Comparison of ENCODE assay signal across 9 cellular contexts in the genomic region with DNA sequence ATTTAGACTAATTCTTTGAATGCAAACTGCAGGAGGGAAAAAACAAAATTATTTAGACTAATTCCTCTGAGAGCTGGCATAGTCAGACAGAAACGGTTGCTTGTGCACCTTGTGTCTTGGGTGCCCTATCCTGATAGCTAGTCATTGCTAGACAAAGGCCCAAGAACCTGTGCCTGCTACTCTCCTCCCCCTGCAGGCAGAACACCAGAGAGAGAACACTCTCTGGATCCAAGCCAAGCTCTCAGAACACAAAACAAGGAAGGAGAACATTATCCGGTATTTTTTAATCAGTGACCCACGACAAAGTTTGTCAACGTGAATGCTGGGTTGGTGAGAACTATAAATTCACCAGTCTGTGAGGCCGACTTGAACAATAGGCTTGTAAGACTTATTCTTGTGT. TPM values are rescaled to one million over a fixed set of nuclear protein-coding genes. Genes with fewer than 3 reads are reported as not detected.
DNase-seq lines count a peak whose midpoint lies in the region; ATAC-seq, FAIRE-seq and TF ChIP-seq lines count a peak whose summit lies in the region.
"Had no signal": no experiment of that assay in that cellular context is flagged by ENCODE, and none has a peak within 500 bp of the region (broad histone marks: within the 10 kb centered on the region; RNA-seq: fewer than 3 reads in every experiment).

No MANE protein-coding gene starts in this region.

- TF ChIP-seq RAD21 in HepG2 (CRISPR knock-in tag; IDR thresholded peaks at IDR 0.05) = no peak

- FAIRE-seq in bronchial epithelial cell (lab: Jason Lieb, UNC) = no peak
- FAIRE-seq in HepG2 (lab: Jason Lieb, UNC) = peak; percentile 18

- H3K9ac ChIP-seq in HepG2 (ENCODE audit: insufficient read depth, low read depth, low read length) = no peak overlapping the region

- no peak overlapping the region for H2AFZ ChIP-seq in HepG2 (ENCODE audit: low read length)

- peak; percentile 67 for ATAC-seq in HepG2
- ATAC-seq in GM21786 (IDR thresholded peaks at IDR 0.05; ENCODE audit: unreplicated experiment) = no peak

- no peak for TF ChIP-seq EP300 in HepG2 (IDR thresholded peaks at IDR 0.05; ENCODE audit: low read depth in 2 of 2, low read length in 2 of 2)
- no peak for TF ChIP-seq EP300 in HepG2 (CRISPR knock-in tag; IDR thresholded peaks at IDR 0.05; ENCODE audit: borderline replicate concordance)
- TF ChIP-seq EP300 in esophagus muscularis mucosa (IDR thresholded peaks at IDR 0.05) = no peak

- no peak overlapping the region for H3K4me2 ChIP-seq in HepG2 (ENCODE audit: low read depth, low read length)

- in situ Hi-C loops in ACHN (cut with HindIII; ENCODE audit: low pct_ligation_motif_present, low pct_unique_long_range_greater_than_20kb, low sequenced_read_pairs) = no loop called here
- in situ Hi-C loops in HepG2 (cut with HindIII; ENCODE audit: extremely low pct_ligation_motif_present, low pct_unique_long_range_greater_than_20kb) = no loop called here

- CTCF ChIA-PET in HepG2 (lab: Yijun Ruan, JAX; ENCODE audit: low intra/inter-chr PET ratio, low total read pairs) = no interaction called here

- POLR2A ChIA-PET in HepG2 (lab: Yijun Ruan, JAX) = no interaction called here

- TF ChIP-seq CTCF in bronchial epithelial cell (IDR thresholded peaks at IDR 0.05; ENCODE audit: insufficient read depth, low read length, severe bottlenecking) (peak; percentile 45), HepG2 (CRISPR knock-in tag; IDR thresholded peaks at IDR 0.05) (peak; percentile 23; the same call in 1 of the 2 replicates), esophagus muscularis mucosa (IDR thresholded peaks at IDR 0.05) (peak in 1 of 3 experiments; percentile 22)

- TF ChIP-seq POLR2A in HepG2 (IDR thresholded peaks at IDR 0.05; ENCODE audit: insufficient read depth in 1 of 2, low read depth in 2 of 2, low read length in 2 of 2) (no peak), esophagus muscularis mucosa (IDR thresholded peaks at IDR 0.05; ENCODE audit: low read depth) (no peak)

- no peaks in the 10 kb centered on the region for H3K79me2 ChIP-seq in HepG2 (ENCODE audit: insufficient read depth, low read length)

- H3K27me3 ChIP-seq in bronchial epithelial cell (ENCODE audit: control insufficient read depth, insufficient read depth, low read length) (no peaks in the 10 kb centered on the region), HepG2 (ENCODE audit: control insufficient read depth in 1 of 2, insufficient read depth in 2 of 2, low read length in 2 of 2) (peaks cover 0 to 15% of the 10 kb centered on the region in 2 experiments; a peak in 2 of 5 replicates), esophagus muscularis mucosa (no peaks in the 10 kb centered on the region)

- H3K4me3 ChIP-seq in bronchial epithelial cell (ENCODE audit: low read depth, low read length) (no peak overlapping the region), HepG2 (replicated peaks in 1 of 3; ENCODE audit: insufficient read depth in 1 of 3, low read depth in 2 of 3, low read length in 3 of 3) (no peak overlapping the region), esophagus muscularis mucosa (no peak overlapping the region)

- DNase-seq in ACHN = peak; percentile 38
- peak; percentile 10 for DNase-seq in LoVo (ENCODE audit: low spot score)
- DNase-seq in bronchial epithelial cell (ENCODE audit: low read depth) = peak; percentile 32
- peak; percentile 25 for DNase-seq in HepG2 (ENCODE audit: low spot score)
- DNase-seq in esophagus muscularis mucosa (ENCODE audit: extremely low spot score) = no peak
- DNase-seq in posterior cingulate gyrus = no peak
- no peak for DNase-seq in foreskin melanocyte
- DNase-seq: CD4-positive, CD25-positive, alpha-beta regulatory T cell had no signal

- H3K36me3 ChIP-seq in bronchial epithelial cell (ENCODE audit: control insufficient read depth, insufficient read depth, low read length) (no peaks in the 10 kb centered on the region), HepG2 (replicated peaks in 1 of 2; ENCODE audit: control insufficient read depth in 1 of 2, insufficient read depth in 2 of 2, low read length in 2 of 2) (no peaks in the 10 kb centered on the region), esophagus muscularis mucosa (no peaks in the 10 kb centered on the region)

- no peaks in the 10 kb centered on the region for H4K20me1 ChIP-seq in HepG2 (ENCODE audit: insufficient read depth, low read length)

- H3K9me3 ChIP-seq in HepG2 (ENCODE audit: low read length) (no peaks in the 10 kb centered on the region), esophagus muscularis mucosa (no peaks in the 10 kb centered on the region)

- H3K27ac ChIP-seq in HepG2 (ENCODE audit: extremely low read length, insufficient read depth, low read length) (no peak overlapping the region), esophagus muscularis mucosa (replicated peaks in 1 of 4) (no peak overlapping the region)

- intact Hi-C loops in HepG2 (cut with micrococcal nuclease; ENCODE audit: unreplicated experiment) (no loop called here), esophagus muscularis mucosa (cut with DNase I) (no loop called here), posterior cingulate gyrus (cut with DNase I) (no loop called here)

- no peaks in the 10 kb centered on the region for H3K4me1 ChIP-seq in HepG2 (ENCODE audit: insufficient read depth, low read length)
- H3K4me1 ChIP-seq in esophagus muscularis mucosa = peaks cover 9 to 18% (median 16%) of the 10 kb centered on the region in 4 donors

- BruUV-seq in HepG2 (replicated peaks; lab: Mats Ljungman, UMichigan) = no TSS peak

- 11% methylated on average over 5 of the region's 5 CpGs for WGBS in HepG2 (ENCODE audit: low lambda C conversion rate)
- 52% methylated on average over 5 of the region's 5 CpGs for WGBS in esophagus muscularis mucosa

TF ChIP-seq in HepG2, 621 proteins besides CTCF, POLR2A, EP300 and RAD21:
- TF ChIP-seq TSC22D2 (CRISPR knock-in tag; IDR thresholded peaks at IDR 0.05; ENCODE audit: borderline replicate concordance) (no peak), STAG1 (CRISPR knock-in tag; IDR thresholded peaks at IDR 0.05) (peak; percentile 43)

RNA-seq across cellular contexts. Expression of a gene that starts 18.9 kb away (rescaled TPM):
- total RNA-seq in bronchial epithelial cell (0.79 and 1.0 TPM in 2 replicates), HepG2 (2016; rRNA removed; fragmentation: Illumina TruSeq; extraction: Trizol) (18.2 and 31.9 TPM in 2 replicates), esophagus muscularis mucosa (10 to 100 TPM; 22.4 to 27.5 (median 23.3) TPM)
- total RNA-seq in HepG2 (2016; cell fraction: cytosol; rRNA removed; fragmentation: Illumina TruSeq; extraction: Trizol; ENCODE audit: low read depth) = 7.9 and 8.8 TPM in 2 replicates
- total RNA-seq in HepG2 (2016; cell fraction: insoluble cytoplasmic fraction; rRNA removed; fragmentation: Illumina TruSeq; extraction: Trizol) = 16.4 and 28.7 TPM in 2 replicates
- 9.4 and 11.1 TPM in 2 replicates for total RNA-seq in HepG2 (2016; cell fraction: membrane; rRNA removed; fragmentation: Illumina TruSeq; extraction: Trizol)
- total RNA-seq in HepG2 (2016; cell fraction: nucleus; rRNA removed; fragmentation: Illumina TruSeq; extraction: Trizol) = 93.4 and 93.5 TPM in 2 replicates
- polyA plus RNA-seq in HepG2 (2011; rRNA removed) = 9.2 and 11.4 TPM in 2 replicates
- polyA plus RNA-seq in HepG2 (2011; cell fraction: cytosol; rRNA removed) = 2.3 and 3.2 TPM in 2 replicates
- polyA plus RNA-seq in HepG2 (2011; cell fraction: nucleus; rRNA removed) = 24.2 and 24.8 TPM in 2 replicates
- 7.9 and 8.2 TPM in 2 replicates for polyA plus RNA-seq in HepG2 (2012)
- 0.18 and 0.20 TPM in 2 replicates for polyA plus RNA-seq in HepG2 (2016; cell fraction: cytosol; fragmentation: Illumina TruSeq; extraction: Trizol; ENCODE audit: low read depth)
- 4.1 and 4.7 TPM in 2 replicates for polyA plus RNA-seq in HepG2 (2016; cell fraction: insoluble cytoplasmic fraction; fragmentation: Illumina TruSeq; extraction: Trizol; ENCODE audit: low read depth)
- polyA plus RNA-seq in HepG2 (2016; cell fraction: membrane; fragmentation: Illumina TruSeq; extraction: Trizol; ENCODE audit: low read depth) = 0.95 TPM in 2 replicates
- polyA plus RNA-seq in HepG2 (2016; cell fraction: nucleus; fragmentation: Illumina TruSeq; extraction: Trizol; ENCODE audit: insufficient read depth, low read depth) = 19.8 and 20.6 TPM in 2 replicates
- 9.7 and 17.0 TPM in 2 replicates for polyA minus RNA-seq in HepG2 (2011; rRNA and poly(A)+ RNA removed; ENCODE audit: low replicate concordance)
- polyA minus RNA-seq in HepG2 (2011; cell fraction: cytosol; rRNA and poly(A)+ RNA removed) = 11.1 and 11.3 TPM in 2 replicates
- 192 and 239 TPM in 2 replicates for polyA minus RNA-seq in HepG2 (2011; cell fraction: nucleus; rRNA and poly(A)+ RNA removed)
- total RNA-seq: CD4-positive, CD25-positive, alpha-beta regulatory T cell had no signal
- polyA plus RNA-seq: CD4-positive, CD25-positive, alpha-beta regulatory T cell had no signal

Comparison
In these comparisons a context has a peak if more than half of its experiments do, and no peak if none do; other contexts are left out.
1. DNase-seq: peak in ACHN (single experiment), LoVo (single experiment), bronchial epithelial cell (single experiment) and HepG2 (single experiment); none in esophagus muscularis mucosa (single experiment), posterior cingulate gyrus (0 of 10) and foreskin melanocyte (single experiment).